1 cellular context compared by ENCODE assay signal in the genomic region with DNA sequence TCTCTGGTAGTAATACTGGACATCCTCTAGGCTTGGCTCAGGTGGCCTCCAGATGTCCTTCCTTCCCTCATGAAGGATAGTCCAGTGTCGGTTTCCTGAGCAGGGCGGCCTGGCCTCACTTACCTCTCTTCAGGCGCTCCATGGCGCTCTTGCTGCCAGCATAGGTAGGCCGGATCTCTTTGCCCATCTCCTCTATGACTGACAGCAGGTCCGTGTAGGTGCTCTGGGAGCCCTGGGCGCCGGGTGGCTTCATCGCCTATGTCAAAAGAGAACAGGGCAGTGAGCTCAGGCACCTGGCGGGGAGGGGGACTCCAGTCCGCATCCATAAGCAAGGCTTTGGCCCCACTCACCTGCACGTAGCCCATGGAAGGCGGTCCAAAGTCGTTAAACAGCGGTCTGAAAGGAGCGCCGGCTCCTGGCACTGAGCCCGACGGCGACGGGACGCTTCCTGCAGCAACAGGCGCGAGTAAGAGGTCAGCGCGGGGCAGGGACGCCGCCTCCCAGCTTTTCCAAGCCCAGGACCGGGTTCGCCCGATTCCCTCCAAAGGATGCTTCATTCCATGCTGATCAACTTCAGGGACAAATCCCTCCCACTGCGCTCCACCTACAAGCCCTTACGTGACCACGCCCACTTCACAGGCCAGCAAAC.
A peak's percentile ranks its signal among the peaks of the same experiment; 100 is the strongest.
TF ChIP-seq lines count a peak whose summit lies in the region.

No MANE protein-coding gene starts in this region.

TF ChIP-seq in HepG2, 621 proteins besides CTCF, POLR2A, EP300 and RAD21 (continued from another document):
- TF ChIP-seq, protein P1, sequence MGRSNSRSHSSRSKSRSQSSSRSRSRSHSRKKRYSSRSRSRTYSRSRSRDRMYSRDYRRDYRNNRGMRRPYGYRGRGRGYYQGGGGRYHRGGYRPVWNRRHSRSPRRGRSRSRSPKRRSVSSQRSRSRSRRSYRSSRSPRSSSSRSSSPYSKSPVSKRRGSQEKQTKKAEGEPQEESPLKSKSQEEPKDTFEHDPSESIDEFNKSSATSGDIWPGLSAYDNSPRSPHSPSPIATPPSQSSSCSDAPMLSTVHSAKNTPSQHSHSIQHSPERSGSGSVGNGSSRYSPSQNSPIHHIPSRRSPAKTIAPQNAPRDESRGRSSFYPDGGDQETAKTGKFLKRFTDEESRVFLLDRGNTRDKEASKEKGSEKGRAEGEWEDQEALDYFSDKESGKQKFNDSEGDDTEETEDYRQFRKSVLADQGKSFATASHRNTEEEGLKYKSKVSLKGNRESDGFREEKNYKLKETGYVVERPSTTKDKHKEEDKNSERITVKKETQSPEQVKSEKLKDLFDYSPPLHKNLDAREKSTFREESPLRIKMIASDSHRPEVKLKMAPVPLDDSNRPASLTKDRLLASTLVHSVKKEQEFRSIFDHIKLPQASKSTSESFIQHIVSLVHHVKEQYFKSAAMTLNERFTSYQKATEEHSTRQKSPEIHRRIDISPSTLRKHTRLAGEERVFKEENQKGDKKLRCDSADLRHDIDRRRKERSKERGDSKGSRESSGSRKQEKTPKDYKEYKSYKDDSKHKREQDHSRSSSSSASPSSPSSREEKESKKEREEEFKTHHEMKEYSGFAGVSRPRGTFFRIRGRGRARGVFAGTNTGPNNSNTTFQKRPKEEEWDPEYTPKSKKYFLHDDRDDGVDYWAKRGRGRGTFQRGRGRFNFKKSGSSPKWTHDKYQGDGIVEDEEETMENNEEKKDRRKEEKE (IDR thresholded peaks at IDR 0.05) = no peak
- TF ChIP-seq ZMYM3 (CRISPR knock-in tag; IDR thresholded peaks at IDR 0.05) = peak; percentile 100; the same call in 1 of the 2 replicates
- TF ChIP-seq, protein P2, sequence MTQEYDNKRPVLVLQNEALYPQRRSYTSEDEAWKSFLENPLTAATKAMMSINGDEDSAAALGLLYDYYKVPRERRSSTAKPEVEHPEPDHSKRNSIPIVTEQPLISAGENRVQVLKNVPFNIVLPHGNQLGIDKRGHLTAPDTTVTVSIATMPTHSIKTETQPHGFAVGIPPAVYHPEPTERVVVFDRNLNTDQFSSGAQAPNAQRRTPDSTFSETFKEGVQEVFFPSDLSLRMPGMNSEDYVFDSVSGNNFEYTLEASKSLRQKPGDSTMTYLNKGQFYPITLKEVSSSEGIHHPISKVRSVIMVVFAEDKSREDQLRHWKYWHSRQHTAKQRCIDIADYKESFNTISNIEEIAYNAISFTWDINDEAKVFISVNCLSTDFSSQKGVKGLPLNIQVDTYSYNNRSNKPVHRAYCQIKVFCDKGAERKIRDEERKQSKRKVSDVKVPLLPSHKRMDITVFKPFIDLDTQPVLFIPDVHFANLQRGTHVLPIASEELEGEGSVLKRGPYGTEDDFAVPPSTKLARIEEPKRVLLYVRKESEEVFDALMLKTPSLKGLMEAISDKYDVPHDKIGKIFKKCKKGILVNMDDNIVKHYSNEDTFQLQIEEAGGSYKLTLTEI (CRISPR knock-in tag; conservative IDR thresholded peaks at IDR 0.05) = no peak
- TF ChIP-seq, protein P3, sequence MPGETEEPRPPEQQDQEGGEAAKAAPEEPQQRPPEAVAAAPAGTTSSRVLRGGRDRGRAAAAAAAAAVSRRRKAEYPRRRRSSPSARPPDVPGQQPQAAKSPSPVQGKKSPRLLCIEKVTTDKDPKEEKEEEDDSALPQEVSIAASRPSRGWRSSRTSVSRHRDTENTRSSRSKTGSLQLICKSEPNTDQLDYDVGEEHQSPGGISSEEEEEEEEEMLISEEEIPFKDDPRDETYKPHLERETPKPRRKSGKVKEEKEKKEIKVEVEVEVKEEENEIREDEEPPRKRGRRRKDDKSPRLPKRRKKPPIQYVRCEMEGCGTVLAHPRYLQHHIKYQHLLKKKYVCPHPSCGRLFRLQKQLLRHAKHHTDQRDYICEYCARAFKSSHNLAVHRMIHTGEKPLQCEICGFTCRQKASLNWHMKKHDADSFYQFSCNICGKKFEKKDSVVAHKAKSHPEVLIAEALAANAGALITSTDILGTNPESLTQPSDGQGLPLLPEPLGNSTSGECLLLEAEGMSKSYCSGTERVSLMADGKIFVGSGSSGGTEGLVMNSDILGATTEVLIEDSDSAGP (CRISPR knock-in tag; IDR thresholded peaks at IDR 0.05; ENCODE audit: borderline replicate concordance) = peak; percentile 8; the same call in 1 of the 2 replicates
- TF ChIP-seq ZFP36L2 (CRISPR knock-in tag; IDR thresholded peaks at IDR 0.05) = no peak
- peak; percentile 99 for TF ChIP-seq KDM1A (CRISPR knock-in tag; IDR thresholded peaks at IDR 0.05)
- TF ChIP-seq ZNF296 (CRISPR knock-in tag; conservative IDR thresholded peaks at IDR 0.05) = no peak
- TF ChIP-seq NFATC3 (CRISPR knock-in tag; IDR thresholded peaks at IDR 0.05) = no peak
TF ChIP-seq in HepG2: peak in this region for 39.
